ENCODE assay signal across 8 cellular contexts in genomic region chr12:26473291-26473690, GRCh38.
DNase-seq lines count a peak whose midpoint lies in the region; ATAC-seq and TF ChIP-seq lines count a peak whose summit lies in the region.

No MANE protein-coding gene starts in this region.

- POLR2A ChIA-PET in PC-9 (lab: Charles Lee; ENCODE audit: unreplicated experiment): no interaction called here

- peak overlapping the region; percentile 80 for H3K27ac Mint-ChIP-seq in memory B cell

- no peak overlapping the region for H3K4me2 ChIP-seq in PC-9

- H3K27me3 Mint-ChIP-seq in memory B cell: no peaks in the 10 kb centered on the region

- intact Hi-C loops in PC-9 (cut with micrococcal nuclease; ENCODE audit: unreplicated experiment): no loop called here

- H4K20me1 ChIP-seq in PC-9 (ENCODE audit: insufficient read depth): no peaks in the 10 kb centered on the region

- TF ChIP-seq POLR2A in tibial nerve (IDR thresholded peaks at IDR 0.05): no peak

- TF ChIP-seq CTCF in tibial nerve (IDR thresholded peaks at IDR 0.05) (no peak), PC-9 (conservative IDR thresholded peaks at IDR 0.05) (no peak)

- H3K27me3 ChIP-seq in tibial nerve: no peaks in the 10 kb centered on the region
- H3K27me3 ChIP-seq in PC-9 (ENCODE audit: insufficient read depth, low read depth): no peaks in the 10 kb centered on the region

- TF ChIP-seq EP300 in tibial nerve (IDR thresholded peaks at IDR 0.05): no peak

- peaks cover 0 to 2% (median 0%) of the 10 kb centered on the region in 3 donors for H3K36me3 ChIP-seq in tibial nerve
- no peaks in the 10 kb centered on the region for H3K36me3 ChIP-seq in PC-9 (ENCODE audit: low read depth)

- H3K4me3 ChIP-seq in tibial nerve (no peak overlapping the region), PC-9 (no peak overlapping the region)

- DNase-seq in NCI-H69 (lab: John Stamatoyannopoulos, UW) (peak; percentile 54), memory B cell (ENCODE audit: low spot score in 2 of 2) (peak; percentile 25 to 54), tibial nerve (ENCODE audit: low spot score in 2 of 2) (no peak), PC-9 (no peak), DMS153 treated with DMSO at 0.1 percent for 48 hours (lab: John Stamatoyannopoulos, UW; ENCODE audit: unreplicated experiment) (no peak)
- no peak for DNase-seq in stimulated activated naive CD4-positive, alpha-beta T cell (lab: John Stamatoyannopoulos, UW)

- H3K79me2 ChIP-seq in PC-9 (ENCODE audit: low read depth): no peaks in the 10 kb centered on the region

- H3F3A ChIP-seq in PC-9 (ENCODE audit: insufficient read depth, low read depth): no peaks in the 10 kb centered on the region

- peak overlapping the region; percentile 50 for H3K4me3 Mint-ChIP-seq in memory B cell

- peaks cover 11% of the 10 kb centered on the region for H3K36me3 Mint-ChIP-seq in memory B cell

- H3K4me1 Mint-ChIP-seq in memory B cell: peaks cover 31% of the 10 kb centered on the region

- no peaks in the 10 kb centered on the region for H3K9me2 ChIP-seq in PC-9 (ENCODE audit: insufficient read depth)

- no peak overlapping the region for H2AFZ ChIP-seq in PC-9

- H3K9me3 Mint-ChIP-seq in memory B cell: no peaks in the 10 kb centered on the region

- H3K9me3 ChIP-seq in tibial nerve: no peaks in the 10 kb centered on the region
- no peaks in the 10 kb centered on the region for H3K9me3 ChIP-seq in PC-9 (ENCODE audit: insufficient read depth, low read depth)

- ATAC-seq in GM18520 (IDR thresholded peaks at IDR 0.05; ENCODE audit: unreplicated experiment) (peak; percentile 71), HG02763 (IDR thresholded peaks at IDR 0.05; ENCODE audit: unreplicated experiment) (peak; percentile 90), memory B cell (ENCODE audit: low read depth) (peak; percentile 87)

- BruUV-seq in PC-9 (replicated peaks; lab: Mats Ljungman, UMichigan): no TSS peak

- 32 to 59% methylated on average over 1 of the region's 1 CpG for WGBS in tibial nerve, 2 donors

- H3K4me1 ChIP-seq in tibial nerve (no peaks in the 10 kb centered on the region), PC-9 (replicated peaks; ENCODE audit: insufficient read depth) (no peaks in the 10 kb centered on the region)

- CTCF ChIA-PET in PC-9 (lab: Charles Lee): no interaction called here

- no peak overlapping the region for H3K27ac ChIP-seq in tibial nerve
- no peak overlapping the region for H3K27ac ChIP-seq in PC-9

Comparison
In these comparisons a context has a peak if more than half of its experiments do, and no peak if none do; other contexts are left out.
1. DNase-seq: peak in NCI-H69 (single experiment) and memory B cell (2 of 2); none in tibial nerve (0 of 2), PC-9 (0 of 2), DMS153 treated with DMSO at 0.1 percent for 48 hours (single experiment) and stimulated activated naive CD4-positive, alpha-beta T cell (0 of 6).
2. Peak in every context shown above with its lines, with median percentiles within 50 percentile points of each other: ATAC-seq.